7 cellular contexts compared by ENCODE assay signal in the genomic region with DNA sequence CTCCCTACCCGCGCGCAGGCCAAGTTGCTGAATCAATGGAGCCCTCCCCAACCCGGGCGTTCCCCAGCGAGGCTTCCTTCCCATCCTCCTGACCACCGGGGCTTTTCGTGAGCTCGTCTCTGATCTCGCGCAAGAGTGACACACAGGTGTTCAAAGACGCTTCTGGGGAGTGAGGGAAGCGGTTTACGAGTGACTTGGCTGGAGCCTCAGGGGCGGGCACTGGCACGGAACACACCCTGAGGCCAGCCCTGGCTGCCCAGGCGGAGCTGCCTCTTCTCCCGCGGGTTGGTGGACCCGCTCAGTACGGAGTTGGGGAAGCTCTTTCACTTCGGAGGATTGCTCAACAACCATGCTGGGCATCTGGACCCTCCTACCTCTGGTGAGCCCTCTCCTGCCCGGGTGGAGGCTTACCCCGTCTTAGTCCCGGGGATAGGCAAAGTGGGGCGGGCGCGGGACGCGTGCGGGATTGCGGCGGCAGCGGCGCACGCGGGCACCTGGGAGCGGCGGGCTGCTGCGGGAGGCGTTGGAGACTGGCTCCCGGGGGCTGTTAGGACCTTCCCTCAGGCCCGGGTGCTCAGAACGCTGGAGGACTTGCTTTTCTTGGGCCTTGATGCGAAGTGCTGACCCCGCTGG. TPM values are rescaled to one million over a fixed set of nuclear protein-coding genes. Genes with fewer than 3 reads are reported as not detected.
DNase-seq lines count a peak whose midpoint lies in the region; ATAC-seq, FAIRE-seq and TF ChIP-seq lines count a peak whose summit lies in the region.

FAS (plus strand) TSS at position 271 of the 633 bp plus-strand sequence; CDS start at position 350, 79 bp downstream.

- no peaks in the 10 kb centered on the region for H3K9me3 ChIP-seq in mucosa of descending colon

- H3K4me3 ChIP-seq in mucosa of descending colon, result peak within 1 kb of the TSS; percentile 92

- H3K27ac Mint-ChIP-seq in activated CD8-positive, alpha-beta memory T cell treated with anti-CD3 and anti-CD28 coated beads, Interleukin-2, amount 10 ng/mL, durations not matched to agents 7 days and 5 days, result peak within 1 kb of the TSS; percentile 98
- peak within 1 kb of the TSS; percentile 84 for H3K27ac Mint-ChIP-seq in endothelial cell (ENCODE audit: unreplicated experiment)

- CTCF ChIA-PET in activated CD8-positive, alpha-beta memory T cell treated with anti-CD3 and anti-CD28 coated beads, Interleukin-2, amount 10 ng/mL, durations not matched to agents 7 days and 5 days (lab: Charles Lee), result interaction anchor here (0.6 to 10.8 kb wide), 22 partner anchors 9 to 423 kb away, joined by 3 to 70 read pairs (median 4); partner anchors contain the start of genes ACTA2, CH25H, IFIT3 and IFIT5

- intact Hi-C loops in mucosa of descending colon (cut with DNase I, micrococcal nuclease), result no loop called here

- no peaks in the 10 kb centered on the region for H3K36me3 ChIP-seq in mucosa of descending colon (ENCODE audit: low read depth)

- H3K4me1 ChIP-seq in mucosa of descending colon (ENCODE audit: low read depth), result peaks cover 29% of the 10 kb centered on the region

- TF ChIP-seq CTCF in endothelial cell (IDR thresholded peaks at IDR 0.05; ENCODE audit: unreplicated experiment) (no peak), mucosa of descending colon (IDR thresholded peaks at IDR 0.05) (no peak)

- H3K9me3 Mint-ChIP-seq in activated CD8-positive, alpha-beta memory T cell treated with anti-CD3 and anti-CD28 coated beads, Interleukin-2, amount 10 ng/mL, durations not matched to agents 7 days and 5 days (ENCODE audit: low read depth), result peaks cover 7% of the 10 kb centered on the region
- H3K9me3 Mint-ChIP-seq in endothelial cell (ENCODE audit: unreplicated experiment), result no peaks in the 10 kb centered on the region

- peaks cover 41% of the 10 kb centered on the region for H3K36me3 Mint-ChIP-seq in activated CD8-positive, alpha-beta memory T cell treated with anti-CD3 and anti-CD28 coated beads, Interleukin-2, amount 10 ng/mL, durations not matched to agents 7 days and 5 days
- peaks cover 20% of the 10 kb centered on the region for H3K36me3 Mint-ChIP-seq in endothelial cell (ENCODE audit: low read depth, unreplicated experiment)

- ATAC-seq in HG02798 (IDR thresholded peaks at IDR 0.05; ENCODE audit: poor library complexity, unreplicated experiment) (peak; percentile 72), mucosa of descending colon (peak; percentile 87)
- peak; percentile 71 for ATAC-seq in activated CD8-positive, alpha-beta memory T cell treated with anti-CD3 and anti-CD28 coated beads, Interleukin-2, amount 10 ng/mL, durations not matched to agents 7 days and 5 days

- H3K4me3 Mint-ChIP-seq in activated CD8-positive, alpha-beta memory T cell treated with anti-CD3 and anti-CD28 coated beads, Interleukin-2, amount 10 ng/mL, durations not matched to agents 7 days and 5 days, result peak within 1 kb of the TSS; percentile 94
- peak within 1 kb of the TSS; percentile 94 for H3K4me3 Mint-ChIP-seq in endothelial cell (ENCODE audit: unreplicated experiment)

- DNase-seq in GM18507 (ENCODE audit: extremely low spot score, insufficient read length, low read depth) (peak; percentile 55), NCI-H748 (lab: John Stamatoyannopoulos, UW; ENCODE audit: unreplicated experiment) (peak; percentile 47), endothelial cell (ENCODE audit: low spot score) (peak; percentile 52), mucosa of descending colon (peak; percentile 85 to 90 (median 88))
- peak; percentile 90 for DNase-seq in activated CD8-positive, alpha-beta memory T cell treated with anti-CD3 and anti-CD28 coated beads, Interleukin-2, amount 10 ng/mL, durations not matched to agents 7 days and 5 days
- peak; percentile 63 for DNase-seq in stimulated activated CD8-positive, alpha-beta memory T cell treated with anti-CD3 and anti-CD28 coated beads, Interleukin-4, amount 100 ng/mL, for 24 hours (ENCODE audit: low read depth)

- FAIRE-seq in GM18507 (lab: Jason Lieb, UNC), result peak; percentile 98

- H3K27me3 Mint-ChIP-seq in activated CD8-positive, alpha-beta memory T cell treated with anti-CD3 and anti-CD28 coated beads, Interleukin-2, amount 10 ng/mL, durations not matched to agents 7 days and 5 days, result no peaks in the 10 kb centered on the region
- H3K27me3 Mint-ChIP-seq in endothelial cell (ENCODE audit: unreplicated experiment), result peaks cover 3% of the 10 kb centered on the region

- H3K4me1 Mint-ChIP-seq in activated CD8-positive, alpha-beta memory T cell treated with anti-CD3 and anti-CD28 coated beads, Interleukin-2, amount 10 ng/mL, durations not matched to agents 7 days and 5 days, result peaks cover 64% of the 10 kb centered on the region
- H3K4me1 Mint-ChIP-seq in endothelial cell (ENCODE audit: unreplicated experiment), result peaks cover 29% of the 10 kb centered on the region

RNA-seq across cellular contexts. Expression of gene FAS, which starts in this region (rescaled TPM):
- total RNA-seq in activated CD8-positive, alpha-beta memory T cell treated with anti-CD3 and anti-CD28 coated beads, Interleukin-2, amount 10 ng/mL, durations not matched to agents 7 days and 5 days, result 10 to 100 TPM; 73.7 to 75.4 TPM
- total RNA-seq in endothelial cell (ENCODE audit: unreplicated experiment), result 23.0 TPM
- 10 to 100 TPM; 31.8 to 51.0 (median 50.8) TPM for total RNA-seq in mucosa of descending colon

Comparison
In these comparisons a context has a peak if more than half of its experiments do, and no peak if none do; other contexts are left out.
1. Peak in every context shown above with its lines: DNase-seq, ATAC-seq and H3K4me3 ChIP-seq.